In the genomic region with DNA sequence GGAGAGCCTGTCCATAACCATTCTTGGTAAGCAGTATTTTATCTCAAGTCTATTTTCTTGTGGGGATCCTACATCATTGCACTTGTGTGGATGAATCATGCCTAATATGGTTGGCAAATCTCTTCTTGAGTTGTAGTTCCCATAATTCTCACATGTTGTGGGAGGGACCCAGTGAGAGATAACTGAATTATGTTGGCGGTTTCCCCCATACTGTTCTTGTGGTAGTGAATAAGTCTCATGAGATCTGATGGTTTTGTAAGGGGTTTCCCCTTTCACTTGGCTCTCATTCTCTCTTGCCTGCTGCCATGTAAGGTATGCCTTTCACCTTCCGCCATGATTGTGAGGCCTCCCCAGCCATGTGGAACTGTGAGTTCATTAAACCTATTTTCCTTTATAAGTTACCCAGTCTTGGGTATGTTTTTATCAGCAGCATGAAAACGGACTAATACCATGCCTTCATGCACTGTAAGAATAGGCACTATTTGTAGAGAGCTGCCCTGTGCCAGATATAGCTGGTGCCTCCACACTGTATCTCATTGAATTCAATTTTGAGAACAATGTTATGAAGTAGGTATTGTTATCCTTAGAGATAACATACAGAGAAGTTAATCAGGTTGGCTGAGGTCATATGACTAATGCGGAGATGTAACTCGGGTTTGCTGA, we compare ENCODE assay signal across 15 cellular contexts.
DNase-seq lines count a peak whose midpoint lies in the region; ATAC-seq and TF ChIP-seq lines count a peak whose summit lies in the region.
"Had no signal": no experiment of that assay in that cellular context is flagged by ENCODE, and none has a peak within 500 bp of the region (broad histone marks: within the 10 kb centered on the region; RNA-seq: fewer than 3 reads in every experiment).

No MANE protein-coding gene starts in this region.

- no peaks in the 10 kb centered on the region; the same call in 1 of the 2 replicates for H3K27me3 Mint-ChIP-seq in WTC11 (ENCODE audit: low read depth)

- no peak overlapping the region for H3K4me3 Mint-ChIP-seq in WTC11

- H3K27ac Mint-ChIP-seq in WTC11: no peak overlapping the region

- no peak for TF ChIP-seq CTCF in WTC11 (IDR thresholded peaks at IDR 0.05)

- CTCF ChIA-PET in WTC11 (lab: Charles Lee): no interaction called here

- DNase-seq in stimulated activated CD4-positive, alpha-beta T cell treated with anti-CD3 and anti-CD28 coated beads, Interleukin-15, amount 100 ng/mL, for 24 hours: peak; percentile 36
- no peak for DNase-seq in stimulated activated CD4-positive, alpha-beta T cell treated with anti-CD3 and anti-CD28 coated beads, Interleukin-4, amount 100 ng/mL, for 4 hours
- peak; percentile 86 for DNase-seq in amniotic epithelial cell (ENCODE audit: low read depth)
- DNase-seq in occipital lobe (lab: John Stamatoyannopoulos, UW): no peak
- DNase-seq in head of caudate nucleus: no peak
- no peak for DNase-seq in WTC11 (ENCODE audit: low spot score)
- DNase-seq: AML-193; amniotic stem cell; mesenchymal stem cell; NCI-H345; nucleus accumbens; stimulated activated naive CD4-positive, alpha-beta T cell treated with Interleukin-2 at 50 U/mL for 16 hours; T-helper 1 cell had no signal

- intact Hi-C loops in head of caudate nucleus (cut with DNase I): loop anchor here (5.0 kb wide), 1 partner anchor 145 kb away; no protein-coding TSS in a partner anchor

- H3K36me3 Mint-ChIP-seq in WTC11: no peaks in the 10 kb centered on the region

- ATAC-seq in HG03175 (IDR thresholded peaks at IDR 0.05; ENCODE audit: unreplicated experiment) (peak; percentile 52), WTC11 (no peak), HG03039 (IDR thresholded peaks at IDR 0.05; ENCODE audit: unreplicated experiment) (no peak)

- H3K4me1 Mint-ChIP-seq in WTC11: peaks cover 5% of the 10 kb centered on the region

- POLR2A ChIA-PET in WTC11 (lab: Charles Lee): no interaction called here

- peaks cover 5% of the 10 kb centered on the region; the same call in 1 of the 2 replicates for H3K9me3 Mint-ChIP-seq in WTC11

TF ChIP-seq in WTC11, 78 proteins besides CTCF, POLR2A, EP300 and RAD21:
- TF ChIP-seq MYBL2 (CRISPR knock-in tag; IDR thresholded peaks at IDR 0.05): no peak
- TF ChIP-seq TEAD4 (CRISPR knock-in tag; IDR thresholded peaks at IDR 0.05): no peak
- TF ChIP-seq, protein P1, sequence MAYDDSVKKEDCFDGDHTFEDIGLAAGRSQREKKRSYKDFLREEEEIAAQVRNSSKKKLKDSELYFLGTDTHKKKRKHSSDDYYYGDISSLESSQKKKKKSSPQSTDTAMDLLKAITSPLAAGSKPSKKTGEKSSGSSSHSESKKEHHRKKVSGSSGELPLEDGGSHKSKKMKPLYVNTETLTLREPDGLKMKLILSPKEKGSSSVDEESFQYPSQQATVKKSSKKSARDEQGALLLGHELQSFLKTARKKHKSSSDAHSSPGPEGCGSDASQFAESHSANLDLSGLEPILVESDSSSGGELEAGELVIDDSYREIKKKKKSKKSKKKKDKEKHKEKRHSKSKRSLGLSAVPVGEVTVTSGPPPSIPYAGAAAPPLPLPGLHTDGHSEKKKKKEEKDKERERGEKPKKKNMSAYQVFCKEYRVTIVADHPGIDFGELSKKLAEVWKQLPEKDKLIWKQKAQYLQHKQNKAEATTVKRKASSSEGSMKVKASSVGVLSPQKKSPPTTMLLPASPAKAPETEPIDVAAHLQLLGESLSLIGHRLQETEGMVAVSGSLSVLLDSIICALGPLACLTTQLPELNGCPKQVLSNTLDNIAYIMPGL (CRISPR knock-in tag; IDR thresholded peaks at IDR 0.05): no peak
- no peak for TF ChIP-seq SP1 (CRISPR knock-in tag; conservative IDR thresholded peaks at IDR 0.05)
- no peak for TF ChIP-seq JUN (CRISPR knock-in tag; IDR thresholded peaks at IDR 0.05)
- no peak for TF ChIP-seq ESRRA (CRISPR knock-in tag; IDR thresholded peaks at IDR 0.05; ENCODE audit: borderline replicate concordance)
- no peak for TF ChIP-seq ZNF138 (CRISPR knock-in tag; conservative IDR thresholded peaks at IDR 0.05)
- TF ChIP-seq, protein P2, sequence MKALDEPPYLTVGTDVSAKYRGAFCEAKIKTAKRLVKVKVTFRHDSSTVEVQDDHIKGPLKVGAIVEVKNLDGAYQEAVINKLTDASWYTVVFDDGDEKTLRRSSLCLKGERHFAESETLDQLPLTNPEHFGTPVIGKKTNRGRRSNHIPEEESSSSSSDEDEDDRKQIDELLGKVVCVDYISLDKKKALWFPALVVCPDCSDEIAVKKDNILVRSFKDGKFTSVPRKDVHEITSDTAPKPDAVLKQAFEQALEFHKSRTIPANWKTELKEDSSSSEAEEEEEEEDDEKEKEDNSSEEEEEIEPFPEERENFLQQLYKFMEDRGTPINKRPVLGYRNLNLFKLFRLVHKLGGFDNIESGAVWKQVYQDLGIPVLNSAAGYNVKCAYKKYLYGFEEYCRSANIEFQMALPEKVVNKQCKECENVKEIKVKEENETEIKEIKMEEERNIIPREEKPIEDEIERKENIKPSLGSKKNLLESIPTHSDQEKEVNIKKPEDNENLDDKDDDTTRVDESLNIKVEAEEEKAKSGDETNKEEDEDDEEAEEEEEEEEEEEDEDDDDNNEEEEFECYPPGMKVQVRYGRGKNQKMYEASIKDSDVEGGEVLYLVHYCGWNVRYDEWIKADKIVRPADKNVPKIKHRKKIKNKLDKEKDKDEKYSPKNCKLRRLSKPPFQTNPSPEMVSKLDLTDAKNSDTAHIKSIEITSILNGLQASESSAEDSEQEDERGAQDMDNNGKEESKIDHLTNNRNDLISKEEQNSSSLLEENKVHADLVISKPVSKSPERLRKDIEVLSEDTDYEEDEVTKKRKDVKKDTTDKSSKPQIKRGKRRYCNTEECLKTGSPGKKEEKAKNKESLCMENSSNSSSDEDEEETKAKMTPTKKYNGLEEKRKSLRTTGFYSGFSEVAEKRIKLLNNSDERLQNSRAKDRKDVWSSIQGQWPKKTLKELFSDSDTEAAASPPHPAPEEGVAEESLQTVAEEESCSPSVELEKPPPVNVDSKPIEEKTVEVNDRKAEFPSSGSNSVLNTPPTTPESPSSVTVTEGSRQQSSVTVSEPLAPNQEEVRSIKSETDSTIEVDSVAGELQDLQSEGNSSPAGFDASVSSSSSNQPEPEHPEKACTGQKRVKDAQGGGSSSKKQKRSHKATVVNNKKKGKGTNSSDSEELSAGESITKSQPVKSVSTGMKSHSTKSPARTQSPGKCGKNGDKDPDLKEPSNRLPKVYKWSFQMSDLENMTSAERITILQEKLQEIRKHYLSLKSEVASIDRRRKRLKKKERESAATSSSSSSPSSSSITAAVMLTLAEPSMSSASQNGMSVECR (CRISPR knock-in tag; IDR thresholded peaks at IDR 0.05; ENCODE audit: borderline replicate concordance): no peak
- no peak for TF ChIP-seq CBFB (CRISPR knock-in tag; IDR thresholded peaks at IDR 0.05; ENCODE audit: low read depth)
- TF ChIP-seq SOX15 (CRISPR knock-in tag; IDR thresholded peaks at IDR 0.05): no peak
- TF ChIP-seq SMAD3 (CRISPR knock-in tag; IDR thresholded peaks at IDR 0.05; ENCODE audit: borderline replicate concordance): no peak

Comparison
In these comparisons a context has a peak if more than half of its experiments do, and no peak if none do; other contexts are left out.
1. DNase-seq: peak in stimulated activated CD4-positive, alpha-beta T cell treated with anti-CD3 and anti-CD28 coated beads, Interleukin-15, amount 100 ng/mL, for 24 hours (single experiment) and amniotic epithelial cell (single experiment); none in stimulated activated CD4-positive, alpha-beta T cell treated with anti-CD3 and anti-CD28 coated beads, Interleukin-4, amount 100 ng/mL, for 4 hours (0 of 2), occipital lobe (single experiment), head of caudate nucleus (0 of 42) and WTC11 (single experiment).